Comparison of ENCODE assay signal across 9 cellular contexts in genomic region chr12:57896437-57897201, GRCh38. TPM values are rescaled to one million over a fixed set of nuclear protein-coding genes. Genes with fewer than 3 reads are reported as not detected.
DNase-seq lines count a peak whose midpoint lies in the region; ATAC-seq and TF ChIP-seq lines count a peak whose summit lies in the region.
"Had no signal": no experiment of that assay in that cellular context is flagged by ENCODE, and none has a peak within 500 bp of the region (broad histone marks: within the 10 kb centered on the region; RNA-seq: fewer than 3 reads in every experiment).

No MANE protein-coding gene starts in this region.

- peak; percentile 59 to 87 for DNase-seq in NCI-H187 (lab: John Stamatoyannopoulos, UW)
- no peak for DNase-seq in NCI-H187 treated with DMSO at 0.1 percent for 48 hours (lab: John Stamatoyannopoulos, UW)
- DNase-seq in NCI-H510A treated with DMSO at 0.1 percent for 48 hours (lab: John Stamatoyannopoulos, UW): peak; percentile 75
- DNase-seq in astrocyte of the cerebellum (ENCODE audit: low read depth): no peak
- peak; percentile 82 for DNase-seq in hepatocyte (ENCODE audit: low spot score)
- DNase-seq in pons (ENCODE audit: low spot score): peak; percentile 72
- DNase-seq: DND-41 had no signal

- H3K27me3 ChIP-seq in hepatocyte: no peaks in the 10 kb centered on the region

- H3K4me3 ChIP-seq in astrocyte of the cerebellum (ENCODE audit: low read depth, low read length): peak overlapping the region; percentile 31
- peak overlapping the region; percentile 16 for H3K4me3 ChIP-seq in hepatocyte

- H3K27ac ChIP-seq in hepatocyte: peak overlapping the region; percentile 86

- in situ Hi-C loops in astrocyte of the cerebellum (cut with HindIII; ENCODE audit: low sequenced_read_pairs): no loop called here

- no peaks in the 10 kb centered on the region for H3K36me3 ChIP-seq in hepatocyte (replicated peaks; ENCODE audit: insufficient read depth, low read depth)

- WGBS in hepatocyte (ENCODE audit: low lambda C conversion rate, missing lambda C conversion rate): 1% methylated on average over 32 of the region's 54 CpGs

- ATAC-seq in GM21526 (IDR thresholded peaks at IDR 0.05; ENCODE audit: low FRiP score, unreplicated experiment) (no peak), HG02840 (IDR thresholded peaks at IDR 0.05; ENCODE audit: low FRiP score, unreplicated experiment) (no peak)

- peak overlapping the region; percentile 50 for H2AFZ ChIP-seq in hepatocyte

- H3K79me2 ChIP-seq in hepatocyte: peaks cover 15% of the 10 kb centered on the region

- peak; percentile 11 for TF ChIP-seq CTCF in astrocyte of the cerebellum (IDR thresholded peaks at IDR 0.05; ENCODE audit: low read depth, low read length, missing control alignments)
- TF ChIP-seq CTCF in hepatocyte (IDR thresholded peaks at IDR 0.05; ENCODE audit: poor library complexity): peak; percentile 52

- peaks cover 73% of the 10 kb centered on the region for H3K4me1 ChIP-seq in hepatocyte (ENCODE audit: insufficient read depth)

- no peaks in the 10 kb centered on the region for H3K9me3 ChIP-seq in hepatocyte (ENCODE audit: low read depth)

- no peaks in the 10 kb centered on the region for H4K20me1 ChIP-seq in hepatocyte (ENCODE audit: insufficient read depth, poor library complexity, severe bottlenecking)

- H3K9me2 ChIP-seq in hepatocyte (replicated peaks; ENCODE audit: insufficient read depth): no peaks in the 10 kb centered on the region

- H3K4me2 ChIP-seq in hepatocyte: peak overlapping the region; percentile 88

RNA-seq across cellular contexts. Expression of gene ATP23, which starts 44.7 kb away (rescaled TPM):
- total RNA-seq in hepatocyte: 6.8 and 13.7 TPM in 2 replicates
- 6.3 and 9.1 TPM in 2 replicates for polyA plus RNA-seq in hepatocyte

RNA-seq across cellular contexts. Expression of gene CTDSP2, which starts 50.1 kb away (rescaled TPM):
- total RNA-seq in hepatocyte: 96.8 and 107 TPM in 2 replicates
- 59.3 and 75.9 TPM in 2 replicates for polyA plus RNA-seq in hepatocyte

Comparison
In these comparisons a context has a peak if more than half of its experiments do, and no peak if none do; other contexts are left out.
1. DNase-seq: peak in NCI-H187 (2 of 2), NCI-H510A treated with DMSO at 0.1 percent for 48 hours (single experiment), hepatocyte (single experiment) and pons (single experiment); none in NCI-H187 treated with DMSO at 0.1 percent for 48 hours (single experiment) and astrocyte of the cerebellum (single experiment).